In the genomic region with DNA sequence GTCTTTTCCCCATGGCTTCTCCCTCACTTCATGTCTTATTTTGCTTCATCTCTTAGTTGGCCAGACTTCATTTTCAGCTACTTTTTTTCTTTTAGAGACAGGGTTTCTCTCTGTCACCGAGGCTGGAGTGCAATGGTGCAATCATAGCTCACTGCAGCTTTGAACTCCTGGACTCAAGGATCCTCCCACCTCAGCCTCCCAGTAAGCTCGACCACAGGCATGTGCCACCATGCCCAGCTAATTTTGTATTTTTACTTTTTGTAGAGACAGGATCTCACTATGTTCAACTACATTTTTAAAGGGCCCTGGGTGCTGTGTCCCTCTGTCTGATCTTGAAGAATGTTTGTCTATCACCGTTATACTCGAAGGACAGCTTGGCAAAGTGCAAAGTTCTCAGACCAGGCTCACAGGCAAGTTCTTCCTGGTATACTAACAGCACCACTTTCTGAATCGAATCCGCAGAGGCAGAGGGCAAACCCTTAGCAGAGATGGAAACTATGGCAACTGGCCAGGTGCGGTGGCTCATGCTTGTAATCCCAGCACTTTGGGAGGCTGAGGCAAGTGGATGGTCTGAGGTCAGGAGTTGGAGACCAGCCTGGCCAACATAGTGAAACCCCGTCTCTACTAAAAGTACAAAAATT, we compare ENCODE assay signal across 1 cellular context.
A peak's percentile ranks its signal among the peaks of the same experiment; 100 is the strongest.
TF ChIP-seq lines count a peak whose summit lies in the region.

No MANE protein-coding gene starts in this region.

TF ChIP-seq in HepG2, 621 proteins besides CTCF, POLR2A, EP300 and RAD21 (continued from another document and continues in another):
- TF ChIP-seq, protein P1, sequence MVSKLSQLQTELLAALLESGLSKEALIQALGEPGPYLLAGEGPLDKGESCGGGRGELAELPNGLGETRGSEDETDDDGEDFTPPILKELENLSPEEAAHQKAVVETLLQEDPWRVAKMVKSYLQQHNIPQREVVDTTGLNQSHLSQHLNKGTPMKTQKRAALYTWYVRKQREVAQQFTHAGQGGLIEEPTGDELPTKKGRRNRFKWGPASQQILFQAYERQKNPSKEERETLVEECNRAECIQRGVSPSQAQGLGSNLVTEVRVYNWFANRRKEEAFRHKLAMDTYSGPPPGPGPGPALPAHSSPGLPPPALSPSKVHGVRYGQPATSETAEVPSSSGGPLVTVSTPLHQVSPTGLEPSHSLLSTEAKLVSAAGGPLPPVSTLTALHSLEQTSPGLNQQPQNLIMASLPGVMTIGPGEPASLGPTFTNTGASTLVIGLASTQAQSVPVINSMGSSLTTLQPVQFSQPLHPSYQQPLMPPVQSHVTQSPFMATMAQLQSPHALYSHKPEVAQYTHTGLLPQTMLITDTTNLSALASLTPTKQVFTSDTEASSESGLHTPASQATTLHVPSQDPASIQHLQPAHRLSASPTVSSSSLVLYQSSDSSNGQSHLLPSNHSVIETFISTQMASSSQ (IDR thresholded peaks at IDR 0.05; ENCODE audit: low read depth) = no peak
- TF ChIP-seq, protein P1 (CRISPR knock-in tag; IDR thresholded peaks at IDR 0.05; ENCODE audit: borderline replicate concordance) = no peak
- TF ChIP-seq, protein P2, sequence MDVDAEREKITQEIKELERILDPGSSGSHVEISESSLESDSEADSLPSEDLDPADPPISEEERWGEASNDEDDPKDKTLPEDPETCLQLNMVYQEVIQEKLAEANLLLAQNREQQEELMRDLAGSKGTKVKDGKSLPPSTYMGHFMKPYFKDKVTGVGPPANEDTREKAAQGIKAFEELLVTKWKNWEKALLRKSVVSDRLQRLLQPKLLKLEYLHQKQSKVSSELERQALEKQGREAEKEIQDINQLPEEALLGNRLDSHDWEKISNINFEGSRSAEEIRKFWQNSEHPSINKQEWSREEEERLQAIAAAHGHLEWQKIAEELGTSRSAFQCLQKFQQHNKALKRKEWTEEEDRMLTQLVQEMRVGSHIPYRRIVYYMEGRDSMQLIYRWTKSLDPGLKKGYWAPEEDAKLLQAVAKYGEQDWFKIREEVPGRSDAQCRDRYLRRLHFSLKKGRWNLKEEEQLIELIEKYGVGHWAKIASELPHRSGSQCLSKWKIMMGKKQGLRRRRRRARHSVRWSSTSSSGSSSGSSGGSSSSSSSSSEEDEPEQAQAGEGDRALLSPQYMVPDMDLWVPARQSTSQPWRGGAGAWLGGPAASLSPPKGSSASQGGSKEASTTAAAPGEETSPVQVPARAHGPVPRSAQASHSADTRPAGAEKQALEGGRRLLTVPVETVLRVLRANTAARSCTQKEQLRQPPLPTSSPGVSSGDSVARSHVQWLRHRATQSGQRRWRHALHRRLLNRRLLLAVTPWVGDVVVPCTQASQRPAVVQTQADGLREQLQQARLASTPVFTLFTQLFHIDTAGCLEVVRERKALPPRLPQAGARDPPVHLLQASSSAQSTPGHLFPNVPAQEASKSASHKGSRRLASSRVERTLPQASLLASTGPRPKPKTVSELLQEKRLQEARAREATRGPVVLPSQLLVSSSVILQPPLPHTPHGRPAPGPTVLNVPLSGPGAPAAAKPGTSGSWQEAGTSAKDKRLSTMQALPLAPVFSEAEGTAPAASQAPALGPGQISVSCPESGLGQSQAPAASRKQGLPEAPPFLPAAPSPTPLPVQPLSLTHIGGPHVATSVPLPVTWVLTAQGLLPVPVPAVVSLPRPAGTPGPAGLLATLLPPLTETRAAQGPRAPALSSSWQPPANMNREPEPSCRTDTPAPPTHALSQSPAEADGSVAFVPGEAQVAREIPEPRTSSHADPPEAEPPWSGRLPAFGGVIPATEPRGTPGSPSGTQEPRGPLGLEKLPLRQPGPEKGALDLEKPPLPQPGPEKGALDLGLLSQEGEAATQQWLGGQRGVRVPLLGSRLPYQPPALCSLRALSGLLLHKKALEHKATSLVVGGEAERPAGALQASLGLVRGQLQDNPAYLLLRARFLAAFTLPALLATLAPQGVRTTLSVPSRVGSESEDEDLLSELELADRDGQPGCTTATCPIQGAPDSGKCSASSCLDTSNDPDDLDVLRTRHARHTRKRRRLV (CRISPR knock-in tag; IDR thresholded peaks at IDR 0.05) = 0 out of 2 replicates have a peak, but pooled peaks have one; percentile 18
- TF ChIP-seq SALL2 (CRISPR knock-in tag; IDR thresholded peaks at IDR 0.05) = no peak
- no peak for TF ChIP-seq NONO (IDR thresholded peaks at IDR 0.05)
- TF ChIP-seq NONO (CRISPR knock-in tag; conservative IDR thresholded peaks at IDR 0.05) = no peak
- no peak for TF ChIP-seq ZNF747 (CRISPR knock-in tag; IDR thresholded peaks at IDR 0.05; ENCODE audit: borderline replicate concordance)
- TF ChIP-seq, protein P3, sequence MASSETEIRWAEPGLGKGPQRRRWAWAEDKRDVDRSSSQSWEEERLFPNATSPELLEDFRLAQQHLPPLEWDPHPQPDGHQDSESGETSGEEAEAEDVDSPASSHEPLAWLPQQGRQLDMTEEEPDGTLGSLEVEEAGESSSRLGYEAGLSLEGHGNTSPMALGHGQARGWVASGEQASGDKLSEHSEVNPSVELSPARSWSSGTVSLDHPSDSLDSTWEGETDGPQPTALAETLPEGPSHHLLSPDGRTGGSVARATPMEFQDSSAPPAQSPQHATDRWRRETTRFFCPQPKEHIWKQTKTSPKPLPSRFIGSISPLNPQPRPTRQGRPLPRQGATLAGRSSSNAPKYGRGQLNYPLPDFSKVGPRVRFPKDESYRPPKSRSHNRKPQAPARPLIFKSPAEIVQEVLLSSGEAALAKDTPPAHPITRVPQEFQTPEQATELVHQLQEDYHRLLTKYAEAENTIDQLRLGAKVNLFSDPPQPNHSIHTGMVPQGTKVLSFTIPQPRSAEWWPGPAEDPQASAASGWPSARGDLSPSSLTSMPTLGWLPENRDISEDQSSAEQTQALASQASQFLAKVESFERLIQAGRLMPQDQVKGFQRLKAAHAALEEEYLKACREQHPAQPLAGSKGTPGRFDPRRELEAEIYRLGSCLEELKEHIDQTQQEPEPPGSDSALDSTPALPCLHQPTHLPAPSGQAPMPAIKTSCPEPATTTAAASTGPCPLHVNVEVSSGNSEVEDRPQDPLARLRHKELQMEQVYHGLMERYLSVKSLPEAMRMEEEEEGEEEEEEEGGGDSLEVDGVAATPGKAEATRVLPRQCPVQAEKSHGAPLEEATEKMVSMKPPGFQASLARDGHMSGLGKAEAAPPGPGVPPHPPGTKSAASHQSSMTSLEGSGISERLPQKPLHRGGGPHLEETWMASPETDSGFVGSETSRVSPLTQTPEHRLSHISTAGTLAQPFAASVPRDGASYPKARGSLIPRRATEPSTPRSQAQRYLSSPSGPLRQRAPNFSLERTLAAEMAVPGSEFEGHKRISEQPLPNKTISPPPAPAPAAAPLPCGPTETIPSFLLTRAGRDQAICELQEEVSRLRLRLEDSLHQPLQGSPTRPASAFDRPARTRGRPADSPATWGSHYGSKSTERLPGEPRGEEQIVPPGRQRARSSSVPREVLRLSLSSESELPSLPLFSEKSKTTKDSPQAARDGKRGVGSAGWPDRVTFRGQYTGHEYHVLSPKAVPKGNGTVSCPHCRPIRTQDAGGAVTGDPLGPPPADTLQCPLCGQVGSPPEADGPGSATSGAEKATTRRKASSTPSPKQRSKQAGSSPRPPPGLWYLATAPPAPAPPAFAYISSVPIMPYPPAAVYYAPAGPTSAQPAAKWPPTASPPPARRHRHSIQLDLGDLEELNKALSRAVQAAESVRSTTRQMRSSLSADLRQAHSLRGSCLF (CRISPR knock-in tag; IDR thresholded peaks at IDR 0.05; ENCODE audit: borderline replicate concordance) = no peak
- no peak for TF ChIP-seq ZSCAN20 (CRISPR knock-in tag; IDR thresholded peaks at IDR 0.05; ENCODE audit: borderline replicate concordance)
- TF ChIP-seq MED1 (CRISPR knock-in tag; IDR thresholded peaks at IDR 0.05) = no peak; the same call in 1 of the 2 replicates
- 0 out of 2 replicates have a peak, but pooled peaks have one; percentile 18 for TF ChIP-seq DMAP1 (CRISPR knock-in tag; IDR thresholded peaks at IDR 0.05)
- TF ChIP-seq ZEB1 (IDR thresholded peaks at IDR 0.05; ENCODE audit: insufficient replicate concordance, low read depth) = no peak
- no peak for TF ChIP-seq SSRP1 (CRISPR knock-in tag; IDR thresholded peaks at IDR 0.05)
- peak; percentile 79 for TF ChIP-seq NCOR1 (IDR thresholded peaks at IDR 0.05; ENCODE audit: borderline replicate concordance, low read length)
- TF ChIP-seq, protein P4, sequence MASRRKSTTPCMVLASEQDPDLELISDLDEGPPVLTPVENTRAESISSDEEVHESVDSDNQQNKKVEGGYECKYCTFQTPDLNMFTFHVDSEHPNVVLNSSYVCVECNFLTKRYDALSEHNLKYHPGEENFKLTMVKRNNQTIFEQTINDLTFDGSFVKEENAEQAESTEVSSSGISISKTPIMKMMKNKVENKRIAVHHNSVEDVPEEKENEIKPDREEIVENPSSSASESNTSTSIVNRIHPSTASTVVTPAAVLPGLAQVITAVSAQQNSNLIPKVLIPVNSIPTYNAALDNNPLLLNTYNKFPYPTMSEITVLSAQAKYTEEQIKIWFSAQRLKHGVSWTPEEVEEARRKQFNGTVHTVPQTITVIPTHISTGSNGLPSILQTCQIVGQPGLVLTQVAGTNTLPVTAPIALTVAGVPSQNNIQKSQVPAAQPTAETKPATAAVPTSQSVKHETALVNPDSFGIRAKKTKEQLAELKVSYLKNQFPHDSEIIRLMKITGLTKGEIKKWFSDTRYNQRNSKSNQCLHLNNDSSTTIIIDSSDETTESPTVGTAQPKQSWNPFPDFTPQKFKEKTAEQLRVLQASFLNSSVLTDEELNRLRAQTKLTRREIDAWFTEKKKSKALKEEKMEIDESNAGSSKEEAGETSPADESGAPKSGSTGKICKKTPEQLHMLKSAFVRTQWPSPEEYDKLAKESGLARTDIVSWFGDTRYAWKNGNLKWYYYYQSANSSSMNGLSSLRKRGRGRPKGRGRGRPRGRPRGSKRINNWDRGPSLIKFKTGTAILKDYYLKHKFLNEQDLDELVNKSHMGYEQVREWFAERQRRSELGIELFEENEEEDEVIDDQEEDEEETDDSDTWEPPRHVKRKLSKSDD (CRISPR knock-in tag; IDR thresholded peaks at IDR 0.05; ENCODE audit: low read depth) = no peak
- no peak for TF ChIP-seq ZNF235 (CRISPR knock-in tag; IDR thresholded peaks at IDR 0.05; ENCODE audit: borderline replicate concordance)
- no peak for TF ChIP-seq SRSF4 (IDR thresholded peaks at IDR 0.05; ENCODE audit: low read depth, low read length, poor library complexity, severe bottlenecking)
- TF ChIP-seq, protein P5, sequence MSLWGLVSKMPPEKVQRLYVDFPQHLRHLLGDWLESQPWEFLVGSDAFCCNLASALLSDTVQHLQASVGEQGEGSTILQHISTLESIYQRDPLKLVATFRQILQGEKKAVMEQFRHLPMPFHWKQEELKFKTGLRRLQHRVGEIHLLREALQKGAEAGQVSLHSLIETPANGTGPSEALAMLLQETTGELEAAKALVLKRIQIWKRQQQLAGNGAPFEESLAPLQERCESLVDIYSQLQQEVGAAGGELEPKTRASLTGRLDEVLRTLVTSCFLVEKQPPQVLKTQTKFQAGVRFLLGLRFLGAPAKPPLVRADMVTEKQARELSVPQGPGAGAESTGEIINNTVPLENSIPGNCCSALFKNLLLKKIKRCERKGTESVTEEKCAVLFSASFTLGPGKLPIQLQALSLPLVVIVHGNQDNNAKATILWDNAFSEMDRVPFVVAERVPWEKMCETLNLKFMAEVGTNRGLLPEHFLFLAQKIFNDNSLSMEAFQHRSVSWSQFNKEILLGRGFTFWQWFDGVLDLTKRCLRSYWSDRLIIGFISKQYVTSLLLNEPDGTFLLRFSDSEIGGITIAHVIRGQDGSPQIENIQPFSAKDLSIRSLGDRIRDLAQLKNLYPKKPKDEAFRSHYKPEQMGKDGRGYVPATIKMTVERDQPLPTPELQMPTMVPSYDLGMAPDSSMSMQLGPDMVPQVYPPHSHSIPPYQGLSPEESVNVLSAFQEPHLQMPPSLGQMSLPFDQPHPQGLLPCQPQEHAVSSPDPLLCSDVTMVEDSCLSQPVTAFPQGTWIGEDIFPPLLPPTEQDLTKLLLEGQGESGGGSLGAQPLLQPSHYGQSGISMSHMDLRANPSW (CRISPR knock-in tag; IDR thresholded peaks at IDR 0.05; ENCODE audit: borderline replicate concordance) = no peak
- TF ChIP-seq ZNF577 (CRISPR knock-in tag; IDR thresholded peaks at IDR 0.05; ENCODE audit: borderline replicate concordance, low read depth) = no peak
- TF ChIP-seq, protein P6, sequence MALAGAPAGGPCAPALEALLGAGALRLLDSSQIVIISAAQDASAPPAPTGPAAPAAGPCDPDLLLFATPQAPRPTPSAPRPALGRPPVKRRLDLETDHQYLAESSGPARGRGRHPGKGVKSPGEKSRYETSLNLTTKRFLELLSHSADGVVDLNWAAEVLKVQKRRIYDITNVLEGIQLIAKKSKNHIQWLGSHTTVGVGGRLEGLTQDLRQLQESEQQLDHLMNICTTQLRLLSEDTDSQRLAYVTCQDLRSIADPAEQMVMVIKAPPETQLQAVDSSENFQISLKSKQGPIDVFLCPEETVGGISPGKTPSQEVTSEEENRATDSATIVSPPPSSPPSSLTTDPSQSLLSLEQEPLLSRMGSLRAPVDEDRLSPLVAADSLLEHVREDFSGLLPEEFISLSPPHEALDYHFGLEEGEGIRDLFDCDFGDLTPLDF (CRISPR knock-in tag; IDR thresholded peaks at IDR 0.05) = no peak
- TF ChIP-seq ZNF121 (CRISPR knock-in tag; IDR thresholded peaks at IDR 0.05) = peak; percentile 65; the same call in 1 of the 2 replicates
- TF ChIP-seq, protein P7, sequence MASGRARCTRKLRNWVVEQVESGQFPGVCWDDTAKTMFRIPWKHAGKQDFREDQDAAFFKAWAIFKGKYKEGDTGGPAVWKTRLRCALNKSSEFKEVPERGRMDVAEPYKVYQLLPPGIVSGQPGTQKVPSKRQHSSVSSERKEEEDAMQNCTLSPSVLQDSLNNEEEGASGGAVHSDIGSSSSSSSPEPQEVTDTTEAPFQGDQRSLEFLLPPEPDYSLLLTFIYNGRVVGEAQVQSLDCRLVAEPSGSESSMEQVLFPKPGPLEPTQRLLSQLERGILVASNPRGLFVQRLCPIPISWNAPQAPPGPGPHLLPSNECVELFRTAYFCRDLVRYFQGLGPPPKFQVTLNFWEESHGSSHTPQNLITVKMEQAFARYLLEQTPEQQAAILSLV (CRISPR knock-in tag; IDR thresholded peaks at IDR 0.05; ENCODE audit: borderline replicate concordance) = no peak
- TF ChIP-seq SNAI1 (CRISPR knock-in tag; IDR thresholded peaks at IDR 0.05; ENCODE audit: borderline replicate concordance) = 0 out of 2 replicates have a peak, but pooled peaks have one; percentile 51
- TF ChIP-seq KDM6A (CRISPR knock-in tag; IDR thresholded peaks at IDR 0.05; ENCODE audit: low read depth) = no peak
- TF ChIP-seq FOXO1 (CRISPR knock-in tag; IDR thresholded peaks at IDR 0.05) = no peak
- no peak for TF ChIP-seq PTBP1 (IDR thresholded peaks at IDR 0.05; ENCODE audit: low read depth, low read length, poor library complexity, severe bottlenecking)
- TF ChIP-seq CAMTA2 (CRISPR knock-in tag; IDR thresholded peaks at IDR 0.05; ENCODE audit: borderline replicate concordance) = no peak
- TF ChIP-seq ZNF777 (CRISPR knock-in tag; IDR thresholded peaks at IDR 0.05) = no peak
- TF ChIP-seq, protein P8, sequence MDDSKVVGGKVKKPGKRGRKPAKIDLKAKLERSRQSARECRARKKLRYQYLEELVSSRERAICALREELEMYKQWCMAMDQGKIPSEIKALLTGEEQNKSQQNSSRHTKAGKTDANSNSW (CRISPR knock-in tag; IDR thresholded peaks at IDR 0.05; ENCODE audit: borderline replicate concordance) = no peak
- TF ChIP-seq FOSL2 (CRISPR knock-in tag; IDR thresholded peaks at IDR 0.05) = no peak
- TF ChIP-seq NFE2 (CRISPR knock-in tag; IDR thresholded peaks at IDR 0.05) = no peak
